Comparison of ENCODE assay signal across 27 cellular contexts in the genomic region with DNA sequence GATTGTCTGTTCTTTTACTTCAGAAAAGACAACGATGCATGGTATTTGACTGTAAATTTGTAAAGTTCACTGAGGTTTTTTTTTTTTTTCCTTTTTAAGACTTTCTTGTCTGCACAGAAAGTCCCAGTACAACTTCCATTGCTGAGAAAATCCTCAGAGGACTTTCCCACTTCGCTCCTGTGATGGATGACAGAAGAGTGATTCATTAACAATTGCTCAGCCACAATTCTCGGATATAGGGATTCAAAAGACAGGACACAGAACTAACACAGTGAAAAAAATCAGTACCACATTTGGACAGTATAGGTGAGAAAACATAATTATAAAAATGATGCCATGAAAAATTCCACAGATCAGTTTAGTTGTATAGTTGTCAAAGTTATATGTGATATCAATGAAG. TPM values are rescaled to one million over a fixed set of nuclear protein-coding genes. Genes with fewer than 3 reads are reported as not detected.
DNase-seq lines count a peak whose midpoint lies in the region; ATAC-seq and TF ChIP-seq lines count a peak whose summit lies in the region.
"Had no signal": no experiment of that assay in that cellular context is flagged by ENCODE, and none has a peak within 500 bp of the region (broad histone marks: within the 10 kb centered on the region; RNA-seq: fewer than 3 reads in every experiment).

No MANE protein-coding gene starts in this region.

- no peak overlapping the region for H3K9ac ChIP-seq in MM.1S (ENCODE audit: low read length)
- H3K9ac ChIP-seq: parathyroid adenoma had no signal

- H3K27me3 ChIP-seq in SJSA1 (replicated peaks) (no peaks in the 10 kb centered on the region), MM.1S (replicated peaks; ENCODE audit: insufficient read depth, low read length) (no peaks in the 10 kb centered on the region)
- H3K27me3 ChIP-seq: esophagus squamous epithelium had no signal

- DNase-seq in EL, result peak; percentile 15
- peak in 1 of 2 experiments; percentile 28 for DNase-seq in SJSA1 (ENCODE audit: low read depth in 1 of 2, low spot score in 2 of 2)
- DNase-seq in epithelial cell of proximal tubule (ENCODE audit: low read depth), result peak; percentile 41
- DNase-seq in pulmonary artery endothelial cell (ENCODE audit: low read depth, low spot score), result peak; percentile 74
- DNase-seq in NCI-H2227 treated with DMSO at 0.1 percent for 48 hours (lab: John Stamatoyannopoulos, UW), result no peak
- no peak for DNase-seq in MM.1S
- DNase-seq in hypothalamus (lab: John Stamatoyannopoulos, UW), result no peak
- DNase-seq: activated CD4-positive, alpha-beta memory T cell treated with anti-CD3 and anti-CD28 coated beads, Interleukin-2, amount 10 ng/mL, durations not matched to agents 7 days and 5 days; activated naive CD4-positive, alpha-beta T cell treated with Interleukin-2 at 50 U/mL for 16 hours; amygdala; central memory CD4-positive, alpha-beta T cell; effector memory CD4-positive, alpha-beta T cell; esophagus squamous epithelium; left ventricle myocardium inferior; midbrain; MV-4-11; natural killer cell; NCI-H1694; NCI-H2171 treated with DMSO at 0.1 percent for 48 hours; NCI-H526; stimulated activated CD8-positive, alpha-beta memory T cell treated with anti-CD3 and anti-CD28 coated beads, Interleukin-4, amount 100 ng/mL, for 48 hours had no signal

- H3K79me2 ChIP-seq in MM.1S (ENCODE audit: low read length), result no peaks in the 10 kb centered on the region
- H3K79me2 ChIP-seq: parathyroid adenoma had no signal

- TF ChIP-seq CTCF in epithelial cell of proximal tubule (conservative IDR thresholded peaks at IDR 0.05; ENCODE audit: low read depth, low read length) (no peak), MM.1S (IDR thresholded peaks at IDR 0.05; ENCODE audit: low read length) (no peak)

- H3K9me3 ChIP-seq in SJSA1 (replicated peaks) (no peaks in the 10 kb centered on the region), MM.1S (replicated peaks; ENCODE audit: insufficient read depth, low read length) (no peaks in the 10 kb centered on the region)
- H3K9me3 ChIP-seq: esophagus squamous epithelium, left ventricle myocardium inferior had no signal

- no peak overlapping the region for H2AFZ ChIP-seq in MM.1S (ENCODE audit: low read length)
- H2AFZ ChIP-seq: parathyroid adenoma had no signal

- no peaks in the 10 kb centered on the region for H4K20me1 ChIP-seq in MM.1S (ENCODE audit: insufficient read depth, low read length)

- ATAC-seq in GM19023 (IDR thresholded peaks at IDR 0.05; ENCODE audit: unreplicated experiment), result no peak
- ATAC-seq: HCT116, K562, natural killer cell, sciatic nerve had no signal

- H3F3A ChIP-seq in MM.1S (ENCODE audit: insufficient read depth, low read length), result no peaks in the 10 kb centered on the region

- peaks cover 58% of the 10 kb centered on the region for H3K36me3 ChIP-seq in SJSA1
- peaks cover 6% of the 10 kb centered on the region; the same call in 1 of the 2 replicates for H3K36me3 ChIP-seq in MM.1S (replicated peaks; ENCODE audit: insufficient read depth, low read length)

- H3K4me3 ChIP-seq in SJSA1, result no peak overlapping the region
- no peak overlapping the region for H3K4me3 ChIP-seq in epithelial cell of proximal tubule (ENCODE audit: low read depth, low read length)
- no peak overlapping the region for H3K4me3 ChIP-seq in MM.1S (ENCODE audit: low read length)
- H3K4me3 ChIP-seq: esophagus squamous epithelium, K562, left ventricle myocardium inferior had no signal

- H3K4me1 ChIP-seq in SJSA1 (replicated peaks), result peaks cover 14% of the 10 kb centered on the region
- H3K4me1 ChIP-seq in MM.1S (ENCODE audit: low read length), result 0 out of 2 replicates have a peak, but pooled peaks cover 8% of the 10 kb centered on the region
- H3K4me1 ChIP-seq: esophagus squamous epithelium, left ventricle myocardium inferior, parathyroid adenoma had no signal

- H3K9me2 ChIP-seq in MM.1S (replicated peaks; ENCODE audit: insufficient read depth, low read length), result no peaks in the 10 kb centered on the region

- no peak overlapping the region for H3K4me2 ChIP-seq in MM.1S (ENCODE audit: low read depth, low read length)

- 0 out of 2 replicates have a peak overlapping the region, but pooled peaks have one; percentile 18 for H3K27ac ChIP-seq in SJSA1
- H3K27ac ChIP-seq in MM.1S (ENCODE audit: low read length), result no peak overlapping the region
- H3K27ac ChIP-seq: C4-2B, esophagus squamous epithelium, left ventricle myocardium inferior, parathyroid adenoma had no signal

RNA-seq across cellular contexts. Expression of gene SEC23IP, which starts 48.0 kb away (rescaled TPM):
- 20.1 and 30.3 TPM in 2 replicates for total RNA-seq in SJSA1 (2014; rRNA removed; shearing (Covaris generic))
- total RNA-seq in epithelial cell of proximal tubule (19.3 and 33.0 TPM in 2 replicates), pulmonary artery endothelial cell (21.0 and 27.3 TPM in 2 replicates)

Comparison
In these comparisons a context has a peak if more than half of its experiments do, and no peak if none do; other contexts are left out.
1. DNase-seq: peak in EL (single experiment), epithelial cell of proximal tubule (single experiment) and pulmonary artery endothelial cell (single experiment); none in NCI-H2227 treated with DMSO at 0.1 percent for 48 hours (single experiment), MM.1S (single experiment) and hypothalamus (0 of 51).